ENCODE assay signal across 20 cellular contexts in the genomic region with DNA sequence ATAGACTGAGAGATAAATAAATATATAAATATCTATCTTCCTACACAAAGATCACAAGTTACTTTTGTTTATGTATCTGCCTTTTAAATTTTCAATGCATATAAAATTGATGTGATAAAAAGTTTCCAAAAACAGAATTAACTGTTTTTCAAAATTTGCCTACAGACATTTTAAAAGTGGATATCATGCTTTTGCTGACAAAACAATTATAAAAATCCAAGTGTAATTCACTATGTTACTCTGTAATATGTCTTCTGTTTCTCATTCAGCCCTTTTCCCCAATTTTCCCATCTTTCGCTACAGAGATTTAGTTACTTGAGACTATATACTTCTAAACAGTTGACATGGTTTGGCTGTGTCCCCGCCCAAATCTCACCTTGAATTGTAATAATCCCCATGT.
"Had no signal": no experiment of that assay in that cellular context is flagged by ENCODE, and none has a peak within 500 bp of the region (broad histone marks: within the 10 kb centered on the region; RNA-seq: fewer than 3 reads in every experiment).

No MANE protein-coding gene starts in this region.

- H3K4me2 ChIP-seq: KMS-11 had no signal

- H3K36me3 ChIP-seq: brain microvascular endothelial cell, cardiac muscle cell had no signal

- H3K9ac ChIP-seq: KMS-11 had no signal

- H3K4me1 ChIP-seq: SJSA1 had no signal

- H3K27me3 ChIP-seq: brain microvascular endothelial cell, cardiac muscle cell, SJSA1 had no signal

- H3K4me3 ChIP-seq: cardiac muscle cell, SJSA1 had no signal

- H3K4me3 Mint-ChIP-seq: activated CD8-positive, alpha-beta memory T cell treated with anti-CD3 and anti-CD28 coated beads, Interleukin-2, amount 10 ng/mL, durations not matched to agents 7 days and 5 days had no signal

- H3K27ac ChIP-seq: brain microvascular endothelial cell, cardiac muscle cell, KMS-11, SJSA1, VCaP had no signal

- H3K9me3 ChIP-seq: SJSA1 had no signal

- DNase-seq: activated CD4-positive, alpha-beta T cell treated with anti-CD3 and anti-CD28 coated beads, Interleukin-2, amount 50 U/mL, for 48 hours; activated CD4-positive, CD25-positive, alpha-beta regulatory T cell; activated CD8-positive, alpha-beta memory T cell treated with anti-CD3 and anti-CD28 coated beads, Interleukin-2, amount 10 ng/mL, durations not matched to agents 7 days and 5 days; activated T-cell treated with anti-CD3 and anti-CD28 coated beads, Interleukin-2, amount 50 U/mL, for 48 hours; brain microvascular endothelial cell; NCI-H1092 treated with DMSO at 0.1 percent for 48 hours; NCI-H1417 treated with DMSO at 0.1 percent for 48 hours; NCI-H1694; NCI-H2029 treated with DMSO at 0.1 percent for 48 hours; NCI-H510A treated with DMSO at 0.1 percent for 48 hours; NK-92 treated with Interleukin-12 subunit alpha and Interleukin-12 subunit beta, amount 100 ng/mL, for 24 hours; OCI-M1; SHP77; SW 1271; T1000 had no signal

- ATAC-seq: SK-N-SH treated with all-trans-retinoic acid at 6 μM for 48 hours had no signal

- H3K27me3 Mint-ChIP-seq: activated CD8-positive, alpha-beta memory T cell treated with anti-CD3 and anti-CD28 coated beads, Interleukin-2, amount 10 ng/mL, durations not matched to agents 7 days and 5 days had no signal

- H3K27ac Mint-ChIP-seq: activated CD8-positive, alpha-beta memory T cell treated with anti-CD3 and anti-CD28 coated beads, Interleukin-2, amount 10 ng/mL, durations not matched to agents 7 days and 5 days had no signal
